In genomic region chr1:217660353-217661062, GRCh38 we compare ENCODE assay signal across 8 cellular contexts. TPM values are rescaled to one million over a fixed set of nuclear protein-coding genes. Genes with fewer than 3 reads are reported as not detected.
DNase-seq lines count a peak whose midpoint lies in the region; ATAC-seq and TF ChIP-seq lines count a peak whose summit lies in the region.

No MANE protein-coding gene starts in this region.

- no peaks in the 10 kb centered on the region for H3K27me3 Mint-ChIP-seq in activated naive CD8-positive, alpha-beta T cell treated with anti-CD3 and anti-CD28 coated beads, Interleukin-2, amount 50 U/mL, for 24 hours
- H3K27me3 Mint-ChIP-seq in activated naive CD8-positive, alpha-beta T cell treated with anti-CD3 and anti-CD28 coated beads for 36 hours: peaks cover 13% of the 10 kb centered on the region

- H3K27ac ChIP-seq in foreskin keratinocyte: peak overlapping the region; percentile 81

- H3K36me3 Mint-ChIP-seq in activated naive CD8-positive, alpha-beta T cell treated with anti-CD3 and anti-CD28 coated beads, Interleukin-2, amount 50 U/mL, for 24 hours (ENCODE audit: low read depth): no peaks in the 10 kb centered on the region
- H3K36me3 Mint-ChIP-seq in activated naive CD8-positive, alpha-beta T cell treated with anti-CD3 and anti-CD28 coated beads for 36 hours: no peaks in the 10 kb centered on the region

- no peaks in the 10 kb centered on the region for H3K27me3 ChIP-seq in foreskin keratinocyte

- peaks cover 34% of the 10 kb centered on the region for H3K4me1 ChIP-seq in foreskin keratinocyte

- no peaks in the 10 kb centered on the region for H3K4me1 Mint-ChIP-seq in activated naive CD8-positive, alpha-beta T cell treated with anti-CD3 and anti-CD28 coated beads, Interleukin-2, amount 50 U/mL, for 24 hours
- H3K4me1 Mint-ChIP-seq in activated naive CD8-positive, alpha-beta T cell treated with anti-CD3 and anti-CD28 coated beads for 36 hours: no peaks in the 10 kb centered on the region

- H3K4me3 Mint-ChIP-seq in activated naive CD8-positive, alpha-beta T cell treated with anti-CD3 and anti-CD28 coated beads, Interleukin-2, amount 50 U/mL, for 24 hours: no peak overlapping the region
- no peak overlapping the region for H3K4me3 Mint-ChIP-seq in activated naive CD8-positive, alpha-beta T cell treated with anti-CD3 and anti-CD28 coated beads for 36 hours

- H3K27ac Mint-ChIP-seq in activated naive CD8-positive, alpha-beta T cell treated with anti-CD3 and anti-CD28 coated beads, Interleukin-2, amount 50 U/mL, for 24 hours: no peak overlapping the region
- no peak overlapping the region for H3K27ac Mint-ChIP-seq in activated naive CD8-positive, alpha-beta T cell treated with anti-CD3 and anti-CD28 coated beads for 36 hours

- peak; percentile 33 for ATAC-seq in activated naive CD8-positive, alpha-beta T cell treated with anti-CD3 and anti-CD28 coated beads, Interleukin-2, amount 50 U/mL, for 24 hours
- peak; percentile 58 for ATAC-seq in HG02885 (IDR thresholded peaks at IDR 0.05; ENCODE audit: poor library complexity, unreplicated experiment)
- peak; percentile 98 for ATAC-seq in foreskin keratinocyte
- no peak for ATAC-seq in GM18517 (IDR thresholded peaks at IDR 0.05; ENCODE audit: unreplicated experiment)

- no peaks in the 10 kb centered on the region for H3K9me3 Mint-ChIP-seq in activated naive CD8-positive, alpha-beta T cell treated with anti-CD3 and anti-CD28 coated beads, Interleukin-2, amount 50 U/mL, for 24 hours
- H3K9me3 Mint-ChIP-seq in activated naive CD8-positive, alpha-beta T cell treated with anti-CD3 and anti-CD28 coated beads for 36 hours: peaks cover 4% of the 10 kb centered on the region

- peak; percentile 87 for TF ChIP-seq CTCF in foreskin keratinocyte (conservative IDR thresholded peaks at IDR 0.05)

- no peak for DNase-seq in activated naive CD8-positive, alpha-beta T cell treated with anti-CD3 and anti-CD28 coated beads, Interleukin-2, amount 50 U/mL, for 24 hours
- no peak for DNase-seq in activated naive CD8-positive, alpha-beta T cell treated with anti-CD3 and anti-CD28 coated beads for 36 hours
- DNase-seq in RKO (ENCODE audit: low spot score) (peak; percentile 69), foreskin keratinocyte (peak; percentile 99 to 100), NK-92 (lab: John Stamatoyannopoulos, UW; ENCODE audit: unreplicated experiment) (no peak)
- no peak for DNase-seq in activated naive CD4-positive, alpha-beta T cell treated with anti-CD3 and anti-CD28 coated beads, Interleukin-2, amount 50 U/mL, for 16 hours

RNA-seq across cellular contexts. Expression of gene SPATA17, which starts 29.4 kb away (rescaled TPM):
- total RNA-seq in activated naive CD8-positive, alpha-beta T cell treated with anti-CD3 and anti-CD28 coated beads for 36 hours: not detected
- total RNA-seq in foreskin keratinocyte: 0.37 and 0.78 TPM in 2 replicates
- 0.47 and 0.99 TPM in 2 replicates for polyA plus RNA-seq in foreskin keratinocyte

RNA-seq across cellular contexts. Expression of gene GPATCH2, which starts 29.6 kb away (rescaled TPM):
- total RNA-seq in activated naive CD8-positive, alpha-beta T cell treated with anti-CD3 and anti-CD28 coated beads for 36 hours: 1 to 10 TPM; 7.5 to 8.5 TPM
- total RNA-seq in foreskin keratinocyte: 15.7 and 18.5 TPM in 2 replicates
- 3.7 and 5.3 TPM in 2 replicates for polyA plus RNA-seq in foreskin keratinocyte

Comparison
In these comparisons a context has a peak if more than half of its experiments do, and no peak if none do; other contexts are left out.
1. DNase-seq: peak in RKO (single experiment) and foreskin keratinocyte (2 of 2); none in activated naive CD8-positive, alpha-beta T cell treated with anti-CD3 and anti-CD28 coated beads, Interleukin-2, amount 50 U/mL, for 24 hours (single experiment), activated naive CD8-positive, alpha-beta T cell treated with anti-CD3 and anti-CD28 coated beads for 36 hours (single experiment), NK-92 (single experiment) and activated naive CD4-positive, alpha-beta T cell treated with anti-CD3 and anti-CD28 coated beads, Interleukin-2, amount 50 U/mL, for 16 hours (single experiment).